Comparison of ENCODE assay signal across 18 cellular contexts in the genomic region with DNA sequence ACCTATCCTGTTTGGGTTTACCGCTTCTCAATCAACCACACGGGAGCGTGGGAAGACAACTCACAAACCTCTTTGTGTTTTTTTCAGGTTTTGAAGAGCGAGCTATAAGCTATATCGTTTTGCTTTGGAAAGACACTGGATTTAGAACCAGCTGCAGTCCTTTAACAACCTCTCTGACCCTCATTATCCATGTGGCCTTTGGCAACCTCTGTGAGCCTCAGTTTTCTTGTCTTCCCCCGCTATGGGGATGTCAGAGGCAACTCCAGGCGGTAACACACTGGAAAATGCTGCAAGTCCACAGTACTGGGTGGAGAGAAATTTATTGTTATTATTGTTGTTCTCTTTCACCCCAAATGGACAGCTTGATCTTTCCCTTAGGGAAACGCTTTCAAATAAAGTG.
DNase-seq lines count a peak whose midpoint lies in the region; ATAC-seq and TF ChIP-seq lines count a peak whose summit lies in the region.
"Had no signal": no experiment of that assay in that cellular context is flagged by ENCODE, and none has a peak within 500 bp of the region (broad histone marks: within the 10 kb centered on the region; RNA-seq: fewer than 3 reads in every experiment).

No MANE protein-coding gene starts in this region.

- no peak overlapping the region for H2AK9ac ChIP-seq in IMR-90 (replicated peaks; ENCODE audit: low read depth, low read length, poor library complexity)

- peaks cover 38% of the 10 kb centered on the region for H3K4me1 Mint-ChIP-seq in mesothelial cell of epicardium
- H3K4me1 Mint-ChIP-seq: CD4-positive, CD25-positive, alpha-beta regulatory T cell had no signal

- no peaks in the 10 kb centered on the region for H3K27me3 Mint-ChIP-seq in mesothelial cell of epicardium (ENCODE audit: low read depth)

- H3K14ac ChIP-seq in IMR-90 (replicated peaks; ENCODE audit: low read depth, low read length), result no peak overlapping the region

- CTCF ChIA-PET in IMR-90 (lab: Yijun Ruan, JAX), result no interaction called here

- no peak overlapping the region for H3K56ac ChIP-seq in IMR-90 (ENCODE audit: extremely low read depth, insufficient read depth, low read length)

- no peak overlapping the region for H3K23ac ChIP-seq in IMR-90 (ENCODE audit: low read depth, low read length)

- TF ChIP-seq POLR2A in IMR-90 (IDR thresholded peaks at IDR 0.05; ENCODE audit: low read depth, low read length) (no peak), breast epithelium (IDR thresholded peaks at IDR 0.05) (no peak), stomach (IDR thresholded peaks at IDR 0.05) (no peak)

- intact Hi-C loops in IMR-90 (cut with micrococcal nuclease) (no loop called here), breast epithelium (cut with DNase I; ENCODE audit: low total_unique reads) (no loop called here), stomach (cut with DNase I; ENCODE audit: low total_unique reads) (no loop called here)

- no peak overlapping the region for H3K4me2 ChIP-seq in IMR-90 (ENCODE audit: low read depth, low read length)

- H3K36me3 ChIP-seq in IMR-90 (ENCODE audit: control insufficient read depth, insufficient read depth, low read length), result no peaks in the 10 kb centered on the region
- H3K36me3 ChIP-seq in breast epithelium, result no peaks in the 10 kb centered on the region
- no peaks in the 10 kb centered on the region for H3K36me3 ChIP-seq in stomach
- H3K36me3 ChIP-seq: Peyer's patch had no signal

- no peak overlapping the region for H3K4me3 Mint-ChIP-seq in mesothelial cell of epicardium

- H3K4ac ChIP-seq in IMR-90 (ENCODE audit: low read depth, low read length), result no peak overlapping the region

- no peak for DNase-seq in IMR-90
- no peak for DNase-seq in breast epithelium (ENCODE audit: low spot score in 2 of 2)
- no peak for DNase-seq in mesothelial cell of epicardium (ENCODE audit: low spot score in 2 of 2, unreplicated experiment in 2 of 2)
- DNase-seq in stomach, result no peak
- DNase-seq in coronary artery (ENCODE audit: low spot score), result no peak
- DNase-seq: ACHN; CD4-positive, CD25-positive, alpha-beta regulatory T cell; DMS79 treated with DMSO at 0.1 percent for 48 hours; HCEC 1CT; KBM-7; NCI-H1105; NCI-H1694 treated with DMSO at 0.1 percent for 48 hours; NCI-H446 treated with DMSO at 0.1 percent for 48 hours; Peyer's patch; SIG-M5 had no signal

- no peak overlapping the region for H2AFZ ChIP-seq in IMR-90 (replicated peaks; ENCODE audit: low read length, poor library complexity)

- no peak for TF ChIP-seq RAD21 in IMR-90 (IDR thresholded peaks at IDR 0.05; ENCODE audit: low read length)

- dilution Hi-C loops in IMR-90 (cut with HindIII; ENCODE audit: low sequenced_read_pairs, unreplicated experiment), result no loop called here

- no peak overlapping the region for H2BK15ac ChIP-seq in IMR-90 (ENCODE audit: low read depth, low read length)

- no peaks in the 10 kb centered on the region for H3K9me3 ChIP-seq in IMR-90 (ENCODE audit: control insufficient read depth, insufficient read depth, low read length)
- no peaks in the 10 kb centered on the region for H3K9me3 ChIP-seq in breast epithelium
- no peaks in the 10 kb centered on the region for H3K9me3 ChIP-seq in stomach
- H3K9me3 ChIP-seq: Peyer's patch had no signal

- H4K91ac ChIP-seq in IMR-90 (ENCODE audit: insufficient read depth, low read depth, low read length), result peak overlapping the region; percentile 21; the same call in 1 of the 2 replicates

- peaks cover 5% of the 10 kb centered on the region; the same call in 1 of the 2 replicates for H3K9me1 ChIP-seq in IMR-90 (ENCODE audit: insufficient read depth, low read length)

- H3K27ac ChIP-seq in IMR-90 (ENCODE audit: insufficient read depth, low read length) (no peak overlapping the region), breast epithelium (peak overlapping the region; percentile 89 to 90), stomach (peak overlapping the region in 4 of 5 donors; percentile 83 to 94 (median 88)), coronary artery (no peak overlapping the region)

- H2BK120ac ChIP-seq in IMR-90 (ENCODE audit: low read depth, low read length), result no peak overlapping the region

- TF ChIP-seq EP300 in stomach (IDR thresholded peaks at IDR 0.05), result no peak

- no peak overlapping the region for H4K8ac ChIP-seq in IMR-90 (ENCODE audit: low read depth in 2 of 2, low read length in 2 of 2)

- in situ Hi-C loops in IMR-90 (cut with MboI; ENCODE audit: low sequenced_read_pairs), result no loop called here

- H3K27me3 ChIP-seq in IMR-90 (ENCODE audit: control insufficient read depth, insufficient read depth, low read length) (no peaks in the 10 kb centered on the region; the same call in 1 of the 2 replicates), breast epithelium (no peaks in the 10 kb centered on the region), stomach (no peaks in the 10 kb centered on the region)
- H3K27me3 ChIP-seq: Peyer's patch had no signal

- no peaks in the 10 kb centered on the region for H3K36me3 Mint-ChIP-seq in mesothelial cell of epicardium
- H3K36me3 Mint-ChIP-seq: CD4-positive, CD25-positive, alpha-beta regulatory T cell had no signal

- H3K4me3 ChIP-seq in IMR-90 (ENCODE audit: insufficient read depth, low read depth, low read length), result no peak overlapping the region
- no peak overlapping the region for H3K4me3 ChIP-seq in breast epithelium
- H3K4me3 ChIP-seq in stomach, result no peak overlapping the region
- H3K4me3 ChIP-seq in coronary artery, result no peak overlapping the region
- H3K4me3 ChIP-seq: Peyer's patch had no signal

- H2BK5ac ChIP-seq in IMR-90 (ENCODE audit: low read depth, low read length, poor library complexity, severe bottlenecking), result no peak overlapping the region

- H3K27ac Mint-ChIP-seq in mesothelial cell of epicardium, result peak overlapping the region; percentile 67
- H3K27ac Mint-ChIP-seq: CD4-positive, CD25-positive, alpha-beta regulatory T cell had no signal

- no peak overlapping the region for H3K18ac ChIP-seq in IMR-90 (ENCODE audit: low read depth, low read length)

- ATAC-seq in IMR-90 (ENCODE audit: low read depth) (no peak), HG03442 (IDR thresholded peaks at IDR 0.05; ENCODE audit: unreplicated experiment) (no peak), GM19023 (IDR thresholded peaks at IDR 0.05; ENCODE audit: unreplicated experiment) (no peak), HG03457 (IDR thresholded peaks at IDR 0.05; ENCODE audit: unreplicated experiment) (no peak)

- no peak overlapping the region for H2AK5ac ChIP-seq in IMR-90 (ENCODE audit: low read depth, low read length)

- WGBS in IMR-90 (ENCODE audit: extremely low coverage in 2 of 2, insufficient read length in 1 of 2), 2 experiments, result no CpG with 5 or more reads among the region's 8 CpGs
- 77 to 89% (median 81%) methylated on average over 8 of the region's 8 CpGs for WGBS in stomach, 5 donors

- POLR2A ChIA-PET in IMR-90 (lab: Charles Lee; ENCODE audit: unreplicated experiment), result no interaction called here

- no peaks in the 10 kb centered on the region for H3K79me1 ChIP-seq in IMR-90 (ENCODE audit: low read depth in 1 of 2, low read length in 2 of 2)

- H3K9me3 Mint-ChIP-seq in mesothelial cell of epicardium, result peaks cover 17% of the 10 kb centered on the region

- no peak overlapping the region for H4K5ac ChIP-seq in IMR-90 (ENCODE audit: low read depth, low read length)

- H3K9ac ChIP-seq in IMR-90 (ENCODE audit: low read depth, low read length), result no peak overlapping the region

- no peak for TF ChIP-seq CTCF in IMR-90 (conservative IDR thresholded peaks at IDR 0.05; ENCODE audit: low read depth, low read length)
- no peak for TF ChIP-seq CTCF in breast epithelium (IDR thresholded peaks at IDR 0.05)
- TF ChIP-seq CTCF in mesothelial cell of epicardium (IDR thresholded peaks at IDR 0.05; ENCODE audit: unreplicated experiment), result no peak
- no peak for TF ChIP-seq CTCF in stomach (IDR thresholded peaks at IDR 0.05)
- no peak for TF ChIP-seq CTCF in coronary artery (IDR thresholded peaks at IDR 0.05)

- H4K20me1 ChIP-seq in IMR-90 (ENCODE audit: insufficient read depth, low read length), result no peaks in the 10 kb centered on the region

- BruUV-seq in IMR-90 (replicated peaks; lab: Mats Ljungman, UMichigan), result no TSS peak

- H2BK20ac ChIP-seq in IMR-90 (ENCODE audit: low read depth, low read length), result no peak overlapping the region

- peaks cover 7% of the 10 kb centered on the region; the same call in 1 of the 2 replicates for H3K4me1 ChIP-seq in IMR-90 (ENCODE audit: control insufficient read depth, insufficient read depth, low read length)
- peaks cover 11 to 17% of the 10 kb centered on the region in 2 donors for H3K4me1 ChIP-seq in breast epithelium
- peaks cover 27 to 58% (median 44%) of the 10 kb centered on the region in 4 donors for H3K4me1 ChIP-seq in stomach

TF ChIP-seq in IMR-90, 13 proteins besides CTCF, POLR2A, EP300 and RAD21:
- TF ChIP-seq RCOR1 (IDR thresholded peaks at IDR 0.05; ENCODE audit: insufficient replicate concordance, low read length), result no peak
- no peak for TF ChIP-seq RFX5 (IDR thresholded peaks at IDR 0.05; ENCODE audit: low read depth, low read length)
- no peak for TF ChIP-seq BHLHE40 (IDR thresholded peaks at IDR 0.05; ENCODE audit: low read depth, low read length)
- no peak for TF ChIP-seq NFE2L2 (IDR thresholded peaks at IDR 0.05; ENCODE audit: low read depth, low read length)
- no peak for TF ChIP-seq CEBPB (IDR thresholded peaks at IDR 0.05; ENCODE audit: low read depth, low read length)
- no peak for TF ChIP-seq FOS (IDR thresholded peaks at IDR 0.05; ENCODE audit: low read depth, low read length)
- TF ChIP-seq, protein P1, sequence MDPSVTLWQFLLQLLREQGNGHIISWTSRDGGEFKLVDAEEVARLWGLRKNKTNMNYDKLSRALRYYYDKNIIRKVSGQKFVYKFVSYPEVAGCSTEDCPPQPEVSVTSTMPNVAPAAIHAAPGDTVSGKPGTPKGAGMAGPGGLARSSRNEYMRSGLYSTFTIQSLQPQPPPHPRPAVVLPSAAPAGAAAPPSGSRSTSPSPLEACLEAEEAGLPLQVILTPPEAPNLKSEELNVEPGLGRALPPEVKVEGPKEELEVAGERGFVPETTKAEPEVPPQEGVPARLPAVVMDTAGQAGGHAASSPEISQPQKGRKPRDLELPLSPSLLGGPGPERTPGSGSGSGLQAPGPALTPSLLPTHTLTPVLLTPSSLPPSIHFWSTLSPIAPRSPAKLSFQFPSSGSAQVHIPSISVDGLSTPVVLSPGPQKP (IDR thresholded peaks at IDR 0.05; ENCODE audit: borderline replicate concordance, low read depth, low read length), result no peak
TF ChIP-seq in IMR-90: peak in this region for 0.

Comparison
In these comparisons a context has a peak if more than half of its experiments do, and no peak if none do; other contexts are left out.
1. H3K27ac ChIP-seq: peak in breast epithelium (2 of 2) and stomach (4 of 5); none in IMR-90 (single experiment) and coronary artery (0 of 2).